In genomic region chr2:152025678-152026287, GRCh38 we compare ENCODE assay signal across 8 cellular contexts.
A peak's percentile ranks its signal among the peaks of the same experiment; 100 is the strongest.
DNase-seq lines count a peak whose midpoint lies in the region; ATAC-seq, FAIRE-seq and TF ChIP-seq lines count a peak whose summit lies in the region.

No MANE protein-coding gene starts in this region.

- no peak overlapping the region for H3K27ac ChIP-seq in GM23338 (ENCODE audit: low read depth)
- no peak overlapping the region for H3K27ac ChIP-seq in Karpas-422 (ENCODE audit: low read length)
- no peak overlapping the region for H3K27ac ChIP-seq in stomach smooth muscle (ENCODE audit: low read length)

- H3K36me3 ChIP-seq in GM23338 (ENCODE audit: insufficient read depth) = 0 out of 2 replicates have a peak, but pooled peaks cover 2% of the 10 kb centered on the region
- H3K36me3 ChIP-seq in Karpas-422 (ENCODE audit: insufficient read depth, low read length) = no peaks in the 10 kb centered on the region
- no peaks in the 10 kb centered on the region for H3K36me3 ChIP-seq in neuron (ENCODE audit: insufficient read depth, low read length)
- H3K36me3 ChIP-seq in stomach smooth muscle (ENCODE audit: control insufficient read depth in 2 of 2, insufficient read depth in 2 of 2, low read length in 2 of 2) = no peaks in the 10 kb centered on the region

- no peaks in the 10 kb centered on the region for H3F3A ChIP-seq in GM23338 (replicated peaks; ENCODE audit: low read depth)

- ATAC-seq in GM23338 = peak; percentile 99

- H3K4me3 ChIP-seq in GM23338 = peak overlapping the region; percentile 43
- no peak overlapping the region; the same call in 1 of the 2 replicates for H3K4me3 ChIP-seq in Karpas-422 (ENCODE audit: low read length)
- H3K4me3 ChIP-seq in fibroblast of pulmonary artery (replicated peaks; ENCODE audit: low read depth, low read length) = peak overlapping the region; percentile 47
- H3K4me3 ChIP-seq in neuron (ENCODE audit: low read length) = peak overlapping the region; percentile 33
- H3K4me3 ChIP-seq in stomach smooth muscle (ENCODE audit: low read length in 2 of 2) = peak overlapping the region; percentile 35 to 72

- H3K4me2 ChIP-seq in GM23338 (peak overlapping the region; percentile 68), Karpas-422 (ENCODE audit: low read depth, low read length, poor library complexity, severe bottlenecking) (peak overlapping the region; percentile 60)

- peaks cover 4% of the 10 kb centered on the region for H3K27me3 Mint-ChIP-seq in GM23338 (ENCODE audit: insufficient read depth, low read depth, poor library complexity)

- H2AFZ ChIP-seq in GM23338 (no peak overlapping the region), Karpas-422 (ENCODE audit: low read length) (no peak overlapping the region), neuron (ENCODE audit: low read depth, low read length) (no peak overlapping the region)

- no peaks in the 10 kb centered on the region for H3K4me1 Mint-ChIP-seq in GM23338

- peak; percentile 69 for DNase-seq in EL
- DNase-seq in GM23338 (ENCODE audit: low spot score) = peak; percentile 85
- peak; percentile 92 for DNase-seq in Karpas-422
- peak; percentile 46 for DNase-seq in RCC 7860 (ENCODE audit: low spot score)
- peak; percentile 53 to 59 for DNase-seq in activated T-helper 1 cell treated with anti-CD3 and anti-CD28 coated beads, Interleukin-2, amount 50 U/mL, for 16 hours (ENCODE audit: low read depth in 1 of 2, low spot score in 1 of 2)
- DNase-seq in fibroblast of pulmonary artery (ENCODE audit: low read depth) = peak; percentile 77

- H3K27me3 ChIP-seq in GM23338 (ENCODE audit: insufficient read depth) (no peaks in the 10 kb centered on the region), Karpas-422 (ENCODE audit: low read length) (no peaks in the 10 kb centered on the region), neuron (ENCODE audit: insufficient read depth, low read length) (no peaks in the 10 kb centered on the region), stomach smooth muscle (ENCODE audit: control insufficient read depth in 1 of 2, insufficient read depth in 2 of 2, low read length in 2 of 2) (no peaks in the 10 kb centered on the region)

- H3K4me1 ChIP-seq in GM23338 (ENCODE audit: insufficient read depth) (no peaks in the 10 kb centered on the region), Karpas-422 (ENCODE audit: low read length) (no peaks in the 10 kb centered on the region), neuron (ENCODE audit: insufficient read depth, low read length) (peaks cover 3% of the 10 kb centered on the region), stomach smooth muscle (ENCODE audit: control insufficient read depth, insufficient read depth, low read length) (no peaks in the 10 kb centered on the region)

- peak; percentile 92 to 100 for TF ChIP-seq CTCF in GM23338 (conservative IDR thresholded peaks at IDR 0.05; ENCODE audit: low read depth in 2 of 2)
- peak; percentile 85 for TF ChIP-seq CTCF in fibroblast of pulmonary artery (IDR thresholded peaks at IDR 0.05; ENCODE audit: low read length, missing control alignments)

- H4K20me1 ChIP-seq in GM23338 (replicated peaks; ENCODE audit: insufficient read depth) = no peaks in the 10 kb centered on the region
- H4K20me1 ChIP-seq in Karpas-422 (ENCODE audit: insufficient read depth, low read depth, low read length) = no peaks in the 10 kb centered on the region

- H3K9me3 Mint-ChIP-seq in GM23338 = peaks cover 4% of the 10 kb centered on the region; the same call in 1 of the 3 replicates

- peaks cover 4% of the 10 kb centered on the region; the same call in 1 of the 3 replicates for H3K36me3 Mint-ChIP-seq in GM23338 (ENCODE audit: low read depth)

- H3K4me3 Mint-ChIP-seq in GM23338 = peak overlapping the region; percentile 63

- H3K9me2 ChIP-seq in GM23338 (ENCODE audit: insufficient read depth) (no peaks in the 10 kb centered on the region), Karpas-422 (replicated peaks; ENCODE audit: insufficient read depth, low read length) (no peaks in the 10 kb centered on the region)

- H3K79me2 ChIP-seq in GM23338 (replicated peaks; ENCODE audit: insufficient read depth) (no peaks in the 10 kb centered on the region), Karpas-422 (ENCODE audit: low read length) (no peaks in the 10 kb centered on the region)

- H3K9ac ChIP-seq in Karpas-422 (ENCODE audit: low read length) (no peak overlapping the region), stomach smooth muscle (ENCODE audit: low read length in 2 of 2) (no peak overlapping the region)

- H3K9me3 ChIP-seq in Karpas-422 (ENCODE audit: low read length) = no peaks in the 10 kb centered on the region
- H3K9me3 ChIP-seq in neuron (ENCODE audit: low read length) = peaks cover under 1% of the 10 kb centered on the region
- no peaks in the 10 kb centered on the region for H3K9me3 ChIP-seq in stomach smooth muscle (ENCODE audit: control insufficient read depth in 2 of 2, low read length in 2 of 2)

- H3K27ac Mint-ChIP-seq in GM23338 = no peak overlapping the region

- peak; percentile 81 for FAIRE-seq in RCC 7860 (lab: Jason Lieb, UNC)

TF ChIP-seq in GM23338, 12 proteins besides CTCF, POLR2A, EP300 and RAD21 (continues in another document):
- no peak for TF ChIP-seq REST (IDR thresholded peaks at IDR 0.05; ENCODE audit: unreplicated experiment)
- TF ChIP-seq CREB1 (CRISPR knock-in tag; IDR thresholded peaks at IDR 0.05; ENCODE audit: low read depth) = 0 out of 2 replicates have a peak, but pooled peaks have one; percentile 8
- TF ChIP-seq ETS1 (IDR thresholded peaks at IDR 0.05) = 0 out of 2 replicates have a peak, but pooled peaks have one; percentile 20
- TF ChIP-seq ZNF114 (CRISPR knock-in tag; IDR thresholded peaks at IDR 0.05) = no peak; the same call in 1 of the 2 replicates
